Comparison of ENCODE assay signal across 20 cellular contexts in the genomic region with DNA sequence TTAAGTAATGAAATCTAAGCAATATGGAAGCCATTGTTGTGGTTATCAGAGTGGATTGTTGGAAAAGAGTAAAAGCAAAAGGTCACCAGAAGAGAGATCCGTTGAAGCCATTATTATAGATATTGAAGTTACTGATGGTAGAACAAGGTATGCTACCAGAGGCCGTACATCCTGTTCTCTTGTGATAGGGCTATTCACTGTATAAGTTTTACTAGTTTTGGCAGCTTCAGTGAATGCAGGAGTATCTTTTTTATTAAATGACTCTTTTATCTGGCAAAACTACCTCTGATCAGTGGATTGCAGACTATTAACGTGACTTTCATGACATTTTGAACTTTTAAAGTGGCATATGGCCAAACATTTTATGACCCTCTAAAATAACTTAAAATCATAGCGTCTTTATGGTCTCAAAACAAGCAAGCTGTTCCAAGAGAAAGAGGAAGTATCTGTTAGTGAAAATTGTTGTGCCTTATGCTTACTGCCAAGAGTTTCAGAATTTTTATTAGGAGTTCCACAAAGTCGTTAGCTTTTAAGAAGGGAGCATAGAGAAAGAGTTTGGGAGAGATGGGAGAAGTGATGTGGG.
"Had no signal": no experiment of that assay in that cellular context is flagged by ENCODE, and none has a peak within 500 bp of the region (broad histone marks: within the 10 kb centered on the region; RNA-seq: fewer than 3 reads in every experiment).

No MANE protein-coding gene starts in this region.

- H3K36me3 ChIP-seq: neutrophil had no signal

- FAIRE-seq: astrocyte, bronchial epithelial cell, urothelium cell line had no signal

- H3K9me3 ChIP-seq: neutrophil had no signal

- H3K27ac ChIP-seq: dorsolateral prefrontal cortex, hepatocyte, left ventricle myocardium inferior, neutrophil, skin epidermis had no signal

- ATAC-seq: activated naive CD8-positive, alpha-beta T cell treated with anti-CD3 and anti-CD28 coated beads, Interleukin-2, amount 50 U/mL, for 24 hours; naive thymus-derived CD8-positive, alpha-beta T cell had no signal

- H3K4me1 ChIP-seq: left ventricle myocardium inferior had no signal

- H3K27me3 ChIP-seq: dorsolateral prefrontal cortex, hepatocyte, neutrophil, tibial artery had no signal

- H3K4me3 ChIP-seq: dorsolateral prefrontal cortex, hepatocyte, left ventricle myocardium inferior, skin epidermis, tibial artery had no signal

- DNase-seq: activated CD4-positive, alpha-beta T cell treated with anti-CD3 and anti-CD28 coated beads for 1 hour; activated CD4-positive, alpha-beta T cell treated with anti-CD3 and anti-CD28 coated beads, Interleukin-2, amount 50 U/mL, for 48 hours; activated naive CD4-positive, alpha-beta T cell treated with anti-CD3 and anti-CD28 coated beads for 36 hours; activated naive CD8-positive, alpha-beta T cell treated with anti-CD3 and anti-CD28 coated beads, Interleukin-2, amount 50 U/mL, for 24 hours; activated T-cell treated with anti-CD3 and anti-CD28 coated beads, Interleukin-2, amount 50 U/mL, for 1 hour; dorsolateral prefrontal cortex; endodermal cell; islet precursor cell; left ventricle myocardium inferior; naive thymus-derived CD8-positive, alpha-beta T cell; retina; stimulated activated CD4-positive, alpha-beta T cell treated with anti-CD3 and anti-CD28 coated beads, Interleukin-4, amount 100 ng/mL, for 24 hours; stimulated activated naive CD4-positive, alpha-beta T cell; tibial artery had no signal
